8 cellular contexts compared by ENCODE assay signal in the genomic region with DNA sequence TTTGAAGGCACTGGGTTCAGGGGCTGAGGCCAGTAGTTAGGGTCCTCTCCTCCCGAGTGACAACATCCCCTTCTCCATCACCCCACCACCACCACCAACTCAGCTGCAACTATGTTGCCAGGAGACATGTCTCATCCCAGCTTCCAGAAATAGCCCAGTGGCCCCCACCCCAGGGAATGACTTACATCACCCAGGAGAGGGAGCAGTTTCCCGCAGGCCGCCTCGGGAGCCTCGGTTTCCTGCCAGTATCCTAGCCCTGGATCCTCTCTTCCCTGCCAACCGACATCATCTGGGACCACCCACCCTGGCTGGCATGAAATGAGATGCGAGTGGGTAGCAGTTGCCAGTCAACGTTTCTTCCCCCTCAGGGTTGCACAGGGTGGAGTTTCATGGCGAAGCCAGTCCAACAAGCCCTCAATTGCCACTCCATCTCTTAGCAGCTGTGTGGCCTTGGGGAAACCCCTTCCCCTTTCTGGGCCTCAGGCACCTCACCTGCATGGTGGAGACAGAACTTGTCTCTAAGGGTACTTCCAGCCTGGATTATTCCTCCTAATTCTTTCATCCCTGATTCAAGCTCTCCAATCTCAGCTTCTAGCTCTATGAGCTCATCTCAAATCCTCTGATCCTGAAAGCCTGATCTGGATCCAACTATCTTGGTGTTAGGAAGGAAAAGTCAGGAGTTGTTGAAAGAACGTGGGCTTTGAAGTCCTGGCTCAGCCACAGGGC. TPM values are rescaled to one million over a fixed set of nuclear protein-coding genes. Genes with fewer than 3 reads are reported as not detected.
DNase-seq lines count a peak whose midpoint lies in the region; TF ChIP-seq lines count a peak whose summit lies in the region.

No MANE protein-coding gene starts in this region.

- H3K4me3 ChIP-seq in AG10803 (ENCODE audit: low read length), result no peak overlapping the region
- H3K4me3 ChIP-seq in HFF-Myc (replicated peaks; ENCODE audit: low read depth, low read length), result no peak overlapping the region
- no peak overlapping the region for H3K4me3 ChIP-seq in fibroblast of villous mesenchyme (ENCODE audit: low read depth, low read length)

- TF ChIP-seq CTCF in AG10803 (conservative IDR thresholded peaks at IDR 0.05; ENCODE audit: low read length) (peak; percentile 79), HFF-Myc (IDR thresholded peaks at IDR 0.05; ENCODE audit: low read depth, low read length, missing control alignments) (peak; percentile 68), fibroblast of villous mesenchyme (IDR thresholded peaks at IDR 0.05; ENCODE audit: insufficient read depth, low read depth, low read length) (peak; percentile 77)

- DNase-seq in AG10803 (ENCODE audit: low read depth), result peak; percentile 82
- no peak for DNase-seq in HFF-Myc (ENCODE audit: extremely low read depth, low read depth)
- DNase-seq in UCSD-AML1 (lab: John Stamatoyannopoulos, UW; ENCODE audit: unreplicated experiment), result peak; percentile 31
- DNase-seq in fibroblast of villous mesenchyme (ENCODE audit: low read depth), result peak; percentile 84
- peak; percentile 69 for DNase-seq in occipital lobe (lab: John Stamatoyannopoulos, UW)
- DNase-seq in GOT3 (lab: John Stamatoyannopoulos, UW), result no peak
- DNase-seq in KG1 (lab: John Stamatoyannopoulos, UW), result no peak
- no peak for DNase-seq in effector CD8-positive, alpha-beta T cell (lab: John Stamatoyannopoulos, UW)

RNA-seq across cellular contexts. Expression of gene GSK3A, which starts 3.9 kb away (rescaled TPM):
- total RNA-seq in fibroblast of villous mesenchyme, result 16.8 and 21.2 TPM in 2 replicates
- 19.7 TPM for total RNA-seq in occipital lobe

RNA-seq across cellular contexts. Expression of gene ERF, which starts 8.6 kb away (rescaled TPM):
- total RNA-seq in fibroblast of villous mesenchyme (27.6 and 32.5 TPM in 2 replicates), occipital lobe (7.8 TPM)

RNA-seq across cellular contexts. Expression of gene CIC, which starts 22.7 kb away (rescaled TPM):
- total RNA-seq in fibroblast of villous mesenchyme, result 23.7 and 26.7 TPM in 2 replicates
- total RNA-seq in occipital lobe, result 19.5 TPM

RNA-seq across cellular contexts. Expression of gene ZNF526, which starts 26.2 kb away (rescaled TPM):
- total RNA-seq in fibroblast of villous mesenchyme, result 14.8 and 20.3 TPM in 2 replicates
- total RNA-seq in occipital lobe, result 6.4 TPM

RNA-seq across cellular contexts. Expression of gene DEDD2, which starts 28.8 kb away (rescaled TPM):
- total RNA-seq in fibroblast of villous mesenchyme (14.8 and 15.1 TPM in 2 replicates), occipital lobe (20.4 TPM)

Comparison
In these comparisons a context has a peak if more than half of its experiments do, and no peak if none do; other contexts are left out.
1. DNase-seq: peak in AG10803 (single experiment), UCSD-AML1 (single experiment), fibroblast of villous mesenchyme (single experiment) and occipital lobe (single experiment); none in HFF-Myc (single experiment), GOT3 (single experiment), KG1 (single experiment) and effector CD8-positive, alpha-beta T cell (single experiment).
2. Peak in every context shown above with its lines, with median percentiles within 50 percentile points of each other: CTCF ChIP-seq.